ENCODE assay signal across 1 cellular context in genomic region chr10:110069502-110069982, GRCh38.
TF ChIP-seq lines count a peak whose summit lies in the region.

No MANE protein-coding gene starts in this region.

TF ChIP-seq in HEK293, 187 proteins besides CTCF, POLR2A, EP300 and RAD21 (continued from another document and continues in another):
- TF ChIP-seq, protein P1, sequence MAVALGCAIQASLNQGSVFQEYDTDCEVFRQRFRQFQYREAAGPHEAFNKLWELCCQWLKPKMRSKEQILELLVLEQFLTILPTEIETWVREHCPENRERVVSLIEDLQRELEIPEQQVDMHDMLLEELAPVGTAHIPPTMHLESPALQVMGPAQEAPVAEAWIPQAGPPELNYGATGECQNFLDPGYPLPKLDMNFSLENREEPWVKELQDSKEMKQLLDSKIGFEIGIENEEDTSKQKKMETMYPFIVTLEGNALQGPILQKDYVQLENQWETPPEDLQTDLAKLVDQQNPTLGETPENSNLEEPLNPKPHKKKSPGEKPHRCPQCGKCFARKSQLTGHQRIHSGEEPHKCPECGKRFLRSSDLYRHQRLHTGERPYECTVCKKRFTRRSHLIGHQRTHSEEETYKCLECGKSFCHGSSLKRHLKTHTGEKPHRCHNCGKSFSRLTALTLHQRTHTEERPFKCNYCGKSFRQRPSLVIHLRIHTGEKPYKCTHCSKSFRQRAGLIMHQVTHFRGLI (tag by site-specific recombination; IDR thresholded peaks at IDR 0.05) = no peak
- no peak; the same call in 1 of the 2 replicates for TF ChIP-seq KLF10 (tag by site-specific recombination; IDR thresholded peaks at IDR 0.05)
- no peak for TF ChIP-seq ZBTB48 (tag by site-specific recombination; IDR thresholded peaks at IDR 0.05)
- TF ChIP-seq ZNF548 (tag by site-specific recombination; IDR thresholded peaks at IDR 0.05) = no peak
- TF ChIP-seq BCL11A (tag by site-specific recombination; IDR thresholded peaks at IDR 0.05; ENCODE audit: low read depth) = peak; percentile 93
- TF ChIP-seq ZNF175 (tag by site-specific recombination; IDR thresholded peaks at IDR 0.05) = no peak
- peak; percentile 79 for TF ChIP-seq ZBTB44 (tag by site-specific recombination; IDR thresholded peaks at IDR 0.05)
- no peak for TF ChIP-seq PRDM1 (tag by site-specific recombination; IDR thresholded peaks at IDR 0.05)
- TF ChIP-seq ZNF362 (tag by site-specific recombination; IDR thresholded peaks at IDR 0.05) = peak; percentile 28; the same call in 1 of the 2 replicates
- TF ChIP-seq ZEB2 (tag by site-specific recombination; IDR thresholded peaks at IDR 0.05) = peak; percentile 59; the same call in 1 of the 2 replicates
- TF ChIP-seq, protein P2, sequence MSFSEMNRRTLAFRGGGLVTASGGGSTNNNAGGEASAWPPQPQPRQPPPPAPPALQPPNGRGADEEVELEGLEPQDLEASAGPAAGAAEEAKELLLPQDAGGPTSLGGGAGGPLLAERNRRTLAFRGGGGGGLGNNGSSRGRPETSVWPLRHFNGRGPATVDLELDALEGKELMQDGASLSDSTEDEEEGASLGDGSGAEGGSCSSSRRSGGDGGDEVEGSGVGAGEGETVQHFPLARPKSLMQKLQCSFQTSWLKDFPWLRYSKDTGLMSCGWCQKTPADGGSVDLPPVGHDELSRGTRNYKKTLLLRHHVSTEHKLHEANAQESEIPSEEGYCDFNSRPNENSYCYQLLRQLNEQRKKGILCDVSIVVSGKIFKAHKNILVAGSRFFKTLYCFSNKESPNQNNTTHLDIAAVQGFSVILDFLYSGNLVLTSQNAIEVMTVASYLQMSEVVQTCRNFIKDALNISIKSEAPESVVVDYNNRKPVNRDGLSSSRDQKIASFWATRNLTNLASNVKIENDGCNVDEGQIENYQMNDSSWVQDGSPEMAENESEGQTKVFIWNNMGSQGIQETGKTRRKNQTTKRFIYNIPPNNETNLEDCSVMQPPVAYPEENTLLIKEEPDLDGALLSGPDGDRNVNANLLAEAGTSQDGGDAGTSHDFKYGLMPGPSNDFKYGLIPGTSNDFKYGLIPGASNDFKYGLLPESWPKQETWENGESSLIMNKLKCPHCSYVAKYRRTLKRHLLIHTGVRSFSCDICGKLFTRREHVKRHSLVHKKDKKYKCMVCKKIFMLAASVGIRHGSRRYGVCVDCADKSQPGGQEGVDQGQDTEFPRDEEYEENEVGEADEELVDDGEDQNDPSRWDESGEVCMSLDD (tag by site-specific recombination; IDR thresholded peaks at IDR 0.05) = no peak
- TF ChIP-seq ZNF433 (tag by site-specific recombination; IDR thresholded peaks at IDR 0.05; ENCODE audit: low read depth) = no peak
- TF ChIP-seq ZNF830 (tag by site-specific recombination; IDR thresholded peaks at IDR 0.05; ENCODE audit: low read depth) = no peak
- no peak for TF ChIP-seq ZNF555 (tag by site-specific recombination; conservative IDR thresholded peaks at IDR 0.05)
- TF ChIP-seq ZNF76 (tag by site-specific recombination; IDR thresholded peaks at IDR 0.05; ENCODE audit: borderline replicate concordance, low read depth) = no peak
- TF ChIP-seq, protein P3, sequence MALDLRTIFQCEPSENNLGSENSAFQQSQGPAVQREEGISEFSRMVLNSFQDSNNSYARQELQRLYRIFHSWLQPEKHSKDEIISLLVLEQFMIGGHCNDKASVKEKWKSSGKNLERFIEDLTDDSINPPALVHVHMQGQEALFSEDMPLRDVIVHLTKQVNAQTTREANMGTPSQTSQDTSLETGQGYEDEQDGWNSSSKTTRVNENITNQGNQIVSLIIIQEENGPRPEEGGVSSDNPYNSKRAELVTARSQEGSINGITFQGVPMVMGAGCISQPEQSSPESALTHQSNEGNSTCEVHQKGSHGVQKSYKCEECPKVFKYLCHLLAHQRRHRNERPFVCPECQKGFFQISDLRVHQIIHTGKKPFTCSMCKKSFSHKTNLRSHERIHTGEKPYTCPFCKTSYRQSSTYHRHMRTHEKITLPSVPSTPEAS (tag by site-specific recombination; IDR thresholded peaks at IDR 0.05) = peak; percentile 11; the same call in 1 of the 2 replicates
- TF ChIP-seq TSHZ1 (tag by site-specific recombination; IDR thresholded peaks at IDR 0.05; ENCODE audit: borderline replicate concordance) = peak; percentile 89; the same call in 1 of the 2 replicates
- peak; percentile 72; the same call in 1 of the 2 replicates for TF ChIP-seq TRIM28 (IDR thresholded peaks at IDR 0.05; ENCODE audit: borderline replicate concordance, low read length)
- TF ChIP-seq ZNF596 (tag by site-specific recombination; IDR thresholded peaks at IDR 0.05) = peak; percentile 71
- TF ChIP-seq, protein P4, sequence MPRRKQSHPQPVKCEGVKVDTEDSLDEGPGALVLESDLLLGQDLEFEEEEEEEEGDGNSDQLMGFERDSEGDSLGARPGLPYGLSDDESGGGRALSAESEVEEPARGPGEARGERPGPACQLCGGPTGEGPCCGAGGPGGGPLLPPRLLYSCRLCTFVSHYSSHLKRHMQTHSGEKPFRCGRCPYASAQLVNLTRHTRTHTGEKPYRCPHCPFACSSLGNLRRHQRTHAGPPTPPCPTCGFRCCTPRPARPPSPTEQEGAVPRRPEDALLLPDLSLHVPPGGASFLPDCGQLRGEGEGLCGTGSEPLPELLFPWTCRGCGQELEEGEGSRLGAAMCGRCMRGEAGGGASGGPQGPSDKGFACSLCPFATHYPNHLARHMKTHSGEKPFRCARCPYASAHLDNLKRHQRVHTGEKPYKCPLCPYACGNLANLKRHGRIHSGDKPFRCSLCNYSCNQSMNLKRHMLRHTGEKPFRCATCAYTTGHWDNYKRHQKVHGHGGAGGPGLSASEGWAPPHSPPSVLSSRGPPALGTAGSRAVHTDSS (tag by site-specific recombination; IDR thresholded peaks at IDR 0.05) = no peak
- TF ChIP-seq BCL6B (tag by site-specific recombination; IDR thresholded peaks at IDR 0.05) = peak; percentile 51; the same call in 1 of the 2 replicates
- peak; percentile 71 for TF ChIP-seq SP7 (tag by site-specific recombination; IDR thresholded peaks at IDR 0.05)
- TF ChIP-seq KLF1 (tag by site-specific recombination; IDR thresholded peaks at IDR 0.05) = peak; percentile 94
- TF ChIP-seq TCF7L2 (IDR thresholded peaks at IDR 0.05; ENCODE audit: borderline replicate concordance, low read depth, low read length) = peak; percentile 76; the same call in 1 of the 2 replicates
- TF ChIP-seq HOXD13 (CRISPR knock-in tag; IDR thresholded peaks at IDR 0.05; ENCODE audit: borderline replicate concordance) = no peak
- TF ChIP-seq, protein P5, sequence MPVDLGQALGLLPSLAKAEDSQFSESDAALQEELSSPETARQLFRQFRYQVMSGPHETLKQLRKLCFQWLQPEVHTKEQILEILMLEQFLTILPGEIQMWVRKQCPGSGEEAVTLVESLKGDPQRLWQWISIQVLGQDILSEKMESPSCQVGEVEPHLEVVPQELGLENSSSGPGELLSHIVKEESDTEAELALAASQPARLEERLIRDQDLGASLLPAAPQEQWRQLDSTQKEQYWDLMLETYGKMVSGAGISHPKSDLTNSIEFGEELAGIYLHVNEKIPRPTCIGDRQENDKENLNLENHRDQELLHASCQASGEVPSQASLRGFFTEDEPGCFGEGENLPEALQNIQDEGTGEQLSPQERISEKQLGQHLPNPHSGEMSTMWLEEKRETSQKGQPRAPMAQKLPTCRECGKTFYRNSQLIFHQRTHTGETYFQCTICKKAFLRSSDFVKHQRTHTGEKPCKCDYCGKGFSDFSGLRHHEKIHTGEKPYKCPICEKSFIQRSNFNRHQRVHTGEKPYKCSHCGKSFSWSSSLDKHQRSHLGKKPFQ (tag by site-specific recombination; IDR thresholded peaks at IDR 0.05) = peak; percentile 74
- no peak for TF ChIP-seq ZNF394 (tag by site-specific recombination; IDR thresholded peaks at IDR 0.05; ENCODE audit: borderline replicate concordance)
- TF ChIP-seq ZBTB8A (tag by site-specific recombination; IDR thresholded peaks at IDR 0.05) = peak; percentile 40
- TF ChIP-seq ZNF560 (tag by site-specific recombination; IDR thresholded peaks at IDR 0.05; ENCODE audit: borderline replicate concordance) = no peak
- no peak for TF ChIP-seq ZNF23 (tag by site-specific recombination; IDR thresholded peaks at IDR 0.05; ENCODE audit: borderline replicate concordance)
- TF ChIP-seq GLI2 (tag by site-specific recombination; IDR thresholded peaks at IDR 0.05; ENCODE audit: borderline replicate concordance, low read depth) = 0 out of 2 replicates have a peak, but pooled peaks have one; percentile 6
- TF ChIP-seq ZNF843 (tag by site-specific recombination; IDR thresholded peaks at IDR 0.05) = peak; percentile 94
- no peak for TF ChIP-seq ZNF16 (tag by site-specific recombination; IDR thresholded peaks at IDR 0.05; ENCODE audit: low read depth)
- no peak for TF ChIP-seq ZNF677 (tag by site-specific recombination; IDR thresholded peaks at IDR 0.05)
- no peak for TF ChIP-seq ZNF707 (tag by site-specific recombination; IDR thresholded peaks at IDR 0.05)
- no peak for TF ChIP-seq ZNF10 (tag by site-specific recombination; IDR thresholded peaks at IDR 0.05)
- peak; percentile 45; the same call in 1 of the 2 replicates for TF ChIP-seq KLF7 (tag by site-specific recombination; IDR thresholded peaks at IDR 0.05; ENCODE audit: borderline replicate concordance)
- peak; percentile 82; the same call in 1 of the 2 replicates for TF ChIP-seq ZSCAN23 (tag by site-specific recombination; IDR thresholded peaks at IDR 0.05)
- peak; percentile 96 for TF ChIP-seq WT1 (tag by site-specific recombination; IDR thresholded peaks at IDR 0.05)
- TF ChIP-seq ELK4 (IDR thresholded peaks at IDR 0.05; ENCODE audit: borderline replicate concordance, low read depth, low read length) = no peak
- no peak for TF ChIP-seq ZNF561 (tag by site-specific recombination; IDR thresholded peaks at IDR 0.05; ENCODE audit: borderline replicate concordance)
- no peak for TF ChIP-seq SP2 (tag by site-specific recombination; IDR thresholded peaks at IDR 0.05)
- peak; percentile 93 for TF ChIP-seq FEZF1 (tag by site-specific recombination; IDR thresholded peaks at IDR 0.05)
